In the genomic region with DNA sequence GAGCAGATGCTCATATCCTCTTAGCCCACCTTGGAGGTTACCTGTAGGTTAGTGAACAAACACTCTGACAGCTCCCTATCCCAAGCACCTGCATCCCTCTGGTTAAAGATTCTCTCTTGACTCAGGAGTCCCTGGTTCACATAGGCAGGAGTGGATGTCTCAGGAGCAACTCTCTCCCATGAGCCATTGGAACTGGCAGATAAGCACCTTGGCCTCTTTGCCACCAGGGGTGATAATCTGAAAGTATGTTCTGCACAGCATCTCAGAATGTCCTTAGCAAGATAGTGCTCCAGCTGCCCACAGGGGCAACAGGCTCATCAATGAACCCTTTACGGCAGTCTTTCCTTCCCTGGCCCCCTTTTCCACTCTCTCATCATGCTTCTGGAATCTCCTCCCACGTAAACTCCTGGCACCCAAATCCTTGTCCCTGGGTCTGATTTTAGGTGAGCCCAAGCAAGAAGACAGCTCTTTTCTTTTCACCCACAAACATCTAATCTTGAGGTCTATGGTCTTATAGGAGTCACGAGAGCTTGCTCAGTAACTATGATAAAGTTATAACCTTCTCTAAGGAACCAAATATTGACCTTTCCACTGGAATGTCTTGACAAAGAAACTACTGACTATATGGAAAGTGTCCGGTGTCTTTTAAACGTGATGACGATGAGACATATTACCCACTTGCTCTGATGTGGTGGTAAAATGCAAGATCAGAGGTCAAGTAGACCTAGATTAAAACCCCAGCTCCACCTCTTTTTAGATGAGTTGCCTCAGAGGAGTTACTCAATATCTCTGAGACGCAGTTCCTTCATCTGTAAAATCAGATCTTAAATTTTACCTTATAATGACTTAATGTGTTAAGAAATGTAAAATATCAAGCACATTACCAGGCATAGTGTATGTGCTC, we compare ENCODE assay signal across 23 cellular contexts. TPM values are rescaled to one million over a fixed set of nuclear protein-coding genes. Genes with fewer than 3 reads are reported as not detected.
"Had no signal": no experiment of that assay in that cellular context is flagged by ENCODE, and none has a peak within 500 bp of the region (broad histone marks: within the 10 kb centered on the region; RNA-seq: fewer than 3 reads in every experiment).

No MANE protein-coding gene starts in this region.

- H3K4me3 Mint-ChIP-seq: natural killer cell treated with Interleukin-12 subunit alpha and Interleukin-12 subunit beta and Interleukin-15 and Interleukin-18, amount 100 ng/mL, for 72 hours; neural progenitor cell had no signal

- H3K36me3 ChIP-seq: neural progenitor cell, ovary, right atrium auricular region, tibial artery, upper lobe of left lung, uterus had no signal

- H3K4me1 ChIP-seq: neural progenitor cell, right atrium auricular region, tibial artery, upper lobe of left lung, uterus had no signal

- H3K4me1 Mint-ChIP-seq: neural progenitor cell had no signal

- DNase-seq: dermis blood vessel endothelial cell; erythroblast; foreskin melanocyte; head of caudate nucleus; hippocampal formation; left colon; left ventricle myocardium superior; mesenchymal stem cell; midbrain; nucleus accumbens; ovary; small intestine; stimulated activated CD4-positive, alpha-beta T cell treated with anti-CD3 and anti-CD28 coated beads, Interleukin-12 subunit alpha, Interleukin-12 subunit beta, amount 100 ng/mL, for 4 hours; stimulated activated naive CD4-positive, alpha-beta T cell; tibial artery; upper lobe of left lung; uterus had no signal

- ATAC-seq: left colon; left ventricle myocardium superior; natural killer cell treated with Interleukin-12 subunit alpha and Interleukin-12 subunit beta and Interleukin-15 and Interleukin-18, amount 100 ng/mL, for 72 hours had no signal

- H3K36me3 Mint-ChIP-seq: neural progenitor cell had no signal

- H3K27me3 ChIP-seq: neural progenitor cell, ovary, right atrium auricular region, tibial artery, upper lobe of left lung, uterus had no signal

- H3K9me3 ChIP-seq: ovary, right atrium auricular region, upper lobe of left lung, uterus had no signal

- H3K27ac ChIP-seq: neural progenitor cell, ovary, right atrium auricular region, tibial artery, upper lobe of left lung, uterus had no signal

- H3K27ac Mint-ChIP-seq: natural killer cell treated with Interleukin-12 subunit alpha and Interleukin-12 subunit beta and Interleukin-15 and Interleukin-18, amount 100 ng/mL, for 72 hours; neural progenitor cell had no signal

- H3K4me3 ChIP-seq: lung, neural progenitor cell, ovary, right atrium auricular region, tibial artery, upper lobe of left lung, uterus had no signal

RNA-seq across cellular contexts. Expression of gene ISM1, which starts 39.8 kb away (rescaled TPM):
- total RNA-seq: endothelial cell of umbilical vein; kidney epithelial cell; natural killer cell treated with Interleukin-12 subunit alpha and Interleukin-12 subunit beta and Interleukin-15 and Interleukin-18, amount 100 ng/mL, for 72 hours had no signal
